Comparison of ENCODE assay signal across 10 cellular contexts in genomic region chr11:57641011-57641410, GRCh38. TPM values are rescaled to one million over a fixed set of nuclear protein-coding genes. Genes with fewer than 3 reads are reported as not detected.
DNase-seq lines count a peak whose midpoint lies in the region; ATAC-seq and TF ChIP-seq lines count a peak whose summit lies in the region.
"Had no signal": no experiment of that assay in that cellular context is flagged by ENCODE, and none has a peak within 500 bp of the region (broad histone marks: within the 10 kb centered on the region; RNA-seq: fewer than 3 reads in every experiment).

No MANE protein-coding gene starts in this region.

- DNase-seq in ELR (ENCODE audit: low read depth) (peak; percentile 38), MM.1S (peak; percentile 30), dorsolateral prefrontal cortex (peak in 4 of 10 donors; percentile 48 to 62 (median 56)), SKM-1 treated with dmso at 0.1 percent for 144 hours (lab: John Stamatoyannopoulos, UW; ENCODE audit: unreplicated experiment) (no peak)
- DNase-seq in stimulated activated CD4-positive, alpha-beta T cell treated with anti-CD3 and anti-CD28 coated beads, Interleukin-4, amount 100 ng/mL, for 1 hour: no peak
- DNase-seq: islet precursor cell had no signal

- intact Hi-C loops in dorsolateral prefrontal cortex (cut with DNase I): loop anchor here (2.0 to 10.0 kb wide), 3 partner anchors 72 to 1504 kb away; partner anchors contain the start of gene FAM111A (in 1 of the 2)

- H4K20me1 ChIP-seq in MM.1S (ENCODE audit: insufficient read depth, low read length): no peaks in the 10 kb centered on the region

- H3K36me3 ChIP-seq in MM.1S (replicated peaks; ENCODE audit: insufficient read depth, low read length) (no peaks in the 10 kb centered on the region), neuron (ENCODE audit: insufficient read depth, low read length) (peaks cover 29% of the 10 kb centered on the region)

- ATAC-seq in GM19455 (IDR thresholded peaks at IDR 0.05; ENCODE audit: unreplicated experiment) (no peak), HG03354 (IDR thresholded peaks at IDR 0.05; ENCODE audit: poor library complexity, severe bottlenecking, unreplicated experiment) (no peak)

- H3K79me2 ChIP-seq in MM.1S (ENCODE audit: low read length): no peaks in the 10 kb centered on the region

- TF ChIP-seq CTCF in MM.1S (IDR thresholded peaks at IDR 0.05; ENCODE audit: low read length) (peak; percentile 36), dorsolateral prefrontal cortex (IDR thresholded peaks at IDR 0.05 in 54 of 56, conservative IDR thresholded peaks at IDR 0.05 in 2 of 56; ENCODE audit: low read depth in 1 of 56, partially characterized antibody in 56 of 56) (peak in 22 of 56 donors; percentile 3 to 42 (median 20))

- H3K27ac ChIP-seq in MM.1S (ENCODE audit: low read length) (no peak overlapping the region), dorsolateral prefrontal cortex (peak overlapping the region in 35 of 59 donors; percentile 1 to 75 (median 38))

- H3F3A ChIP-seq in MM.1S (ENCODE audit: insufficient read depth, low read length): peaks cover 5% of the 10 kb centered on the region; the same call in 1 of the 2 replicates

- H2AFZ ChIP-seq in MM.1S (ENCODE audit: low read length) (no peak overlapping the region), neuron (ENCODE audit: low read depth, low read length) (no peak overlapping the region)

- H3K4me2 ChIP-seq in MM.1S (ENCODE audit: low read depth, low read length): no peak overlapping the region

- no peaks in the 10 kb centered on the region for H3K9me2 ChIP-seq in MM.1S (replicated peaks; ENCODE audit: insufficient read depth, low read length)

- H3K4me1 ChIP-seq in MM.1S (ENCODE audit: low read length) (peaks cover 3% of the 10 kb centered on the region; the same call in 1 of the 2 replicates), neuron (ENCODE audit: insufficient read depth, low read length) (peaks cover 50% of the 10 kb centered on the region)

- H3K9ac ChIP-seq in MM.1S (ENCODE audit: low read length): no peak overlapping the region

- no peaks in the 10 kb centered on the region for H3K27me3 ChIP-seq in MM.1S (replicated peaks; ENCODE audit: insufficient read depth, low read length)
- H3K27me3 ChIP-seq in dorsolateral prefrontal cortex: no peaks in the 10 kb centered on the region
- no peaks in the 10 kb centered on the region for H3K27me3 ChIP-seq in neuron (ENCODE audit: insufficient read depth, low read length)

- no peaks in the 10 kb centered on the region for H3K9me3 ChIP-seq in MM.1S (replicated peaks; ENCODE audit: insufficient read depth, low read length)
- no peaks in the 10 kb centered on the region for H3K9me3 ChIP-seq in neuron (ENCODE audit: low read length)

- H3K4me3 ChIP-seq in MM.1S (ENCODE audit: low read length) (no peak overlapping the region), dorsolateral prefrontal cortex (peak overlapping the region in 2 of 59 donors; percentile 1 to 12), neuron (ENCODE audit: low read length) (peak overlapping the region; percentile 97)

RNA-seq across cellular contexts. Expression of gene YPEL4, which starts 8.7 kb away (rescaled TPM):
- 10 to 100 TPM; 24.8 to 84.4 (median 58.4) TPM for total RNA-seq in dorsolateral prefrontal cortex

RNA-seq across cellular contexts. Expression of gene CLP1, which starts 16.6 kb away (rescaled TPM):
- total RNA-seq in dorsolateral prefrontal cortex: 10 to 100 TPM in 4 of 120 experiments, 1 to 10 TPM in 116; 3.3 to 11.0 (median 6.3) TPM

RNA-seq across cellular contexts. Expression of gene ZDHHC5, which starts 26.9 kb away (rescaled TPM):
- total RNA-seq in dorsolateral prefrontal cortex: 10 to 100 TPM; 21.3 to 46.9 (median 34.3) TPM

RNA-seq across cellular contexts. Expression of gene SERPING1, which starts 43.5 kb away (rescaled TPM):
- 100 to 1,000 TPM in 9 of 120 experiments, 10 to 100 TPM in 111; 30.5 to 149 (median 56.0) TPM for total RNA-seq in dorsolateral prefrontal cortex
- total RNA-seq: T-helper 2 cell treated with Interferon-gamma antibody and Interleukin-4, amounts not matched to agents 100 ng/mL and 5 ng/mL, for 36 hours had no signal

Comparison
In these comparisons a context has a peak if more than half of its experiments do, and no peak if none do; other contexts are left out.
1. DNase-seq: peak in ELR (single experiment) and MM.1S (single experiment); none in SKM-1 treated with dmso at 0.1 percent for 144 hours (single experiment) and stimulated activated CD4-positive, alpha-beta T cell treated with anti-CD3 and anti-CD28 coated beads, Interleukin-4, amount 100 ng/mL, for 1 hour (single experiment).